1 cellular context compared by ENCODE assay signal in the genomic region with DNA sequence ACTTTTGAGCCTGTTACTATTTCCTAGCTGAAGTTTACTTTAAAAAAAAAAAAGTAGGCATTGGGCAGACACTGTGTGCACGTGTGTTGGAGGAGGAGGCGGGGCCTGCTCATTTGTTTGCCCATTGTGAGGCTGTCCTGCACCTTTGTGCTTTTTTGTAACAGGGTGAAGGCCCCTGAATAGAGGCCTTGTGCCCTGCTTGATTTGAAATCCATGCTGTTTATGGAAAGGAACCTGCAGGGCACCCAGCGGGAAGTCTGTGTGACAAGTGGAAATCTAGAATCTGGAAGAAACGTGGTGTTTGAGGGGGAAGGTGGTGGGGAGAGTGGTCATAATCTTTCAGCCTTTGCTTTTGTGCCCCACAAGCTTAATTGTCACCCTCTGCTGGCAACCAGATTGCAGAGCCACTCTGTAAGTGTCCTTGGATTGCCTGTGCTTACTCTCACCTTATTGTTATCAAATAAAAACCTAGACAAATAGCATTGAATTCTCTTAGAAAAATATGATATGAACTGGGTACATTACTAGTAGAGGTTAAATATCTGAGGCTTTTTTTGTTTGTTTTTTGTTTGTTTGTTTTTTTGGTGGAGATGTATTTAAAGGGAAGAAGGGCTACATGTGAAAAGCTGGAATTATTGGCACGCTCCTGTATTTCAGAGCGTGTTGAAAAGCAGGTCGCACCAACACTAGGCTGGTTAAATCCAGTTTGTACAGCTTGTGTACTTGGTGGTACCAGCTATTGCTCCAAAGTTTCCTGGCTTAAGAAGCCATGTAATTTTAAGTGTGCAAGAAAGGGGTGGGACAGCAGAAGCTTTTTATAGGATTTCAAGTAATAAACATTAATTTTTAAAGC.
TF ChIP-seq lines count a peak whose summit lies in the region.

No MANE protein-coding gene starts in this region.

TF ChIP-seq in liver, 16 proteins besides CTCF, POLR2A, EP300 and RAD21 (continued from another document):
- TF ChIP-seq YY1 (IDR thresholded peaks at IDR 0.05) (peak; percentile 71), NR2F2 (IDR thresholded peaks at IDR 0.05) (no peak), TAF1 (conservative IDR thresholded peaks at IDR 0.05) (no peak), SP1 (IDR thresholded peaks at IDR 0.05) (peak; percentile 71), FOXA2 (IDR thresholded peaks at IDR 0.05) (peak; percentile 68)
- TF ChIP-seq, protein P1, sequence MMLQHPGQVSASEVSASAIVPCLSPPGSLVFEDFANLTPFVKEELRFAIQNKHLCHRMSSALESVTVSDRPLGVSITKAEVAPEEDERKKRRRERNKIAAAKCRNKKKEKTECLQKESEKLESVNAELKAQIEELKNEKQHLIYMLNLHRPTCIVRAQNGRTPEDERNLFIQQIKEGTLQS (IDR thresholded peaks at IDR 0.05): no peak
